8 cellular contexts compared by ENCODE assay signal in genomic region chr7:106659963-106660861, GRCh38. TPM values are rescaled to one million over a fixed set of nuclear protein-coding genes. Genes with fewer than 3 reads are reported as not detected.
DNase-seq lines count a peak whose midpoint lies in the region; ATAC-seq and TF ChIP-seq lines count a peak whose summit lies in the region.

No MANE protein-coding gene starts in this region.

- H3K4me3 Mint-ChIP-seq in CD4-positive, alpha-beta memory T cell: peak overlapping the region; percentile 85 to 92 (median 88)

- H3K9me3 Mint-ChIP-seq in CD4-positive, alpha-beta memory T cell: peaks cover 0 to 2% (median 0%) of the 10 kb centered on the region in 8 donors

- POLR2A ChIA-PET in CD4-positive, alpha-beta memory T cell (lab: Charles Lee; ENCODE audit: partially characterized antibody): interaction anchor here (0.9 to 5.1 kb wide), 12 partner anchors 19 to 549 kb away, joined by 3 to 51 read pairs (median 4); partner anchors contain the start of genes HBP1, NAMPT and SYPL1

- H3K9me3 ChIP-seq in CD4-positive, alpha-beta memory T cell (ENCODE audit: control insufficient read depth in 1 of 2, low read length in 2 of 2): no peaks in the 10 kb centered on the region
- H3K9me3 ChIP-seq in muscle layer of colon (ENCODE audit: low read length): no peaks in the 10 kb centered on the region

- peaks cover 0 to 5% of the 10 kb centered on the region in 2 donors for H3K36me3 Mint-ChIP-seq in CD4-positive, alpha-beta memory T cell

- intact Hi-C loops in CD4-positive, alpha-beta memory T cell (cut with micrococcal nuclease): loop anchor here (1.0 to 10.0 kb wide), 11 partner anchors 42 to 1082 kb away; partner anchors contain the start of genes CBLL1, HBP1, PIK3CG and SYPL1

- no peaks in the 10 kb centered on the region for H3K27me3 ChIP-seq in CD4-positive, alpha-beta memory T cell (ENCODE audit: insufficient read depth, low read length)
- no peaks in the 10 kb centered on the region for H3K27me3 ChIP-seq in muscle layer of colon (ENCODE audit: control insufficient read depth in 1 of 2, insufficient read depth in 2 of 2, low read length in 2 of 2)

- peak; percentile 87 for TF ChIP-seq CTCF in epithelial cell of proximal tubule (conservative IDR thresholded peaks at IDR 0.05; ENCODE audit: low read depth, low read length)

- CTCF ChIA-PET in CD4-positive, alpha-beta memory T cell (lab: Charles Lee; ENCODE audit: partially characterized antibody): interaction anchor here (0.7 to 6.5 kb wide), 27 partner anchors 10 to 488 kb away, joined by 3 to 120 read pairs (median 4); partner anchors contain the start of gene PIK3CG

- H3K4me1 Mint-ChIP-seq in CD4-positive, alpha-beta memory T cell: peaks cover 17 to 40% (median 29%) of the 10 kb centered on the region in 4 donors

- H3K27ac Mint-ChIP-seq in CD4-positive, alpha-beta memory T cell: peak overlapping the region; percentile 87 to 97 (median 93)

- peak; percentile 72 to 79 (median 76) for DNase-seq in CD4-positive, alpha-beta memory T cell
- DNase-seq in GM19240 (ENCODE audit: insufficient read length, low spot score) (peak; percentile 58), NOMO-1 treated with DMSO at 0.1 percent for 48 hours (lab: John Stamatoyannopoulos, UW; ENCODE audit: unreplicated experiment) (peak; percentile 56), epithelial cell of proximal tubule (ENCODE audit: low read depth) (no peak)
- peak; percentile 91 for DNase-seq in activated CD8-positive, alpha-beta memory T cell treated with anti-CD3 and anti-CD28 coated beads, Interleukin-2, amount 50 U/mL, for 48 hours
- DNase-seq in stimulated activated CD8-positive, alpha-beta memory T cell treated with anti-CD3 and anti-CD28 coated beads, Interleukin-7, amount 100 ng/mL, for 24 hours (ENCODE audit: low read depth): peak; percentile 49

- peak overlapping the region; percentile 14 to 58 for H3K4me3 ChIP-seq in CD4-positive, alpha-beta memory T cell (ENCODE audit: low read length in 2 of 2)
- peak overlapping the region; percentile 72 for H3K4me3 ChIP-seq in epithelial cell of proximal tubule (ENCODE audit: low read depth, low read length)
- peak overlapping the region; percentile 79 for H3K4me3 ChIP-seq in muscle layer of colon (ENCODE audit: low read depth in 1 of 2, low read length in 2 of 2)

- peak; percentile 64 for ATAC-seq in HG03442 (IDR thresholded peaks at IDR 0.05; ENCODE audit: unreplicated experiment)

- H3K27ac ChIP-seq in CD4-positive, alpha-beta memory T cell (ENCODE audit: low read depth, low read length): peak overlapping the region; percentile 68
- H3K27ac ChIP-seq in muscle layer of colon (ENCODE audit: low read depth, low read length): peak overlapping the region; percentile 86

- H3K36me3 ChIP-seq in CD4-positive, alpha-beta memory T cell (ENCODE audit: insufficient read depth, low read length): no peaks in the 10 kb centered on the region
- H3K36me3 ChIP-seq in muscle layer of colon (ENCODE audit: insufficient read depth, low read length): no peaks in the 10 kb centered on the region

- peaks cover 35% of the 10 kb centered on the region for H3K4me1 ChIP-seq in CD4-positive, alpha-beta memory T cell (ENCODE audit: insufficient read depth, low read length)
- peaks cover 18% of the 10 kb centered on the region for H3K4me1 ChIP-seq in muscle layer of colon (ENCODE audit: insufficient read depth, low read length)

- peak overlapping the region; percentile 79 for H3K9ac ChIP-seq in muscle layer of colon (ENCODE audit: low read length)

- H3K27me3 Mint-ChIP-seq in CD4-positive, alpha-beta memory T cell: no peaks in the 10 kb centered on the region

RNA-seq across cellular contexts. Expression of gene CCDC71L, which starts 0.7 kb away (rescaled TPM):
- total RNA-seq in CD4-positive, alpha-beta memory T cell: 10 to 100 TPM; 16.4 to 16.6 TPM
- polyA plus RNA-seq in CD4-positive, alpha-beta memory T cell: 1 to 10 TPM; 2.6 to 4.8 TPM
- 25.8 and 35.3 TPM in 2 replicates for total RNA-seq in epithelial cell of proximal tubule
